ENCODE assay signal across 18 cellular contexts in the genomic region with DNA sequence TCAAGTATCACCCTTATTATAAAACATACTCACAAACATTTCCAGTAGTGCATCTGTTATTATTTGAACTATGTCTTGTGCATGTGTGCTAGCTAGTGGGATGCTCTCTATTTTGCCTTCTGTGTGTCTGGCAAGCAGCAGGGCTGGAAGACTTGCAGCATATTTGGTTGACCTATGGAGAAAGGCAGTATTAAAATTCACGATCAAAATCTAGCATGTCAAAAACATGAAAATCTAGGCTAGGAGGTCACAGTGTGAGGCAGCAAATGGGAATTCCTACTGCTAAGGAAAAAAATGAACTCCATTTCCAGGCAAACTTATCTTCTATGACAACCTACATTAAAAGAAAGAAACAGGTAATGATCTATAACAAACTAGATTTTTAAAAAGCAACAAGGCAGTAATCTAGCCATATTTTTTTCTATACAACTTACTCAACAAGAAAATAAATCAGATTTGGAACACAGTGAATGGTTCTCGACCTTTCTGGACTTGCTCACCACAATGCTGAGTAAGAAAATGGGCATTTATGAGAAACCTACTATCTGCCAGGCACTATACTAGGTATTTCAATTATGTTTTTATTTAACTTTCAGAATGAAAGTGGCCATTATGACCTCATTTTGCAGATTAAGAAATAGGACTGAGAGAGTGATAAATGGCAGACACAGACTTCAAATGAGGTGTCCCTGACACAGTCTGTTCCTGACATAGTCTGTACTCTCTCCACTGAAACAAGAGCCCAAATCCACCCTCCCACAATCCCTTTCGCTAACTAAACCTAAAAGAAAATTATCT.
DNase-seq lines count a peak whose midpoint lies in the region; ATAC-seq, FAIRE-seq and TF ChIP-seq lines count a peak whose summit lies in the region.
"Had no signal": no experiment of that assay in that cellular context is flagged by ENCODE, and none has a peak within 500 bp of the region (broad histone marks: within the 10 kb centered on the region; RNA-seq: fewer than 3 reads in every experiment).

No MANE protein-coding gene starts in this region.

- DNase-seq in activated naive CD4-positive, alpha-beta T cell treated with anti-CD3 and anti-CD28 coated beads, Interleukin-2, amount 50 U/mL, for 72 hours (ENCODE audit: low spot score in 2 of 2), result no peak
- no peak for DNase-seq in activated naive CD4-positive, alpha-beta T cell treated with anti-CD3 and anti-CD28 coated beads, Interleukin-2, amount 50 U/mL, for 16 hours
- peak; percentile 96 for DNase-seq in amniotic epithelial cell (ENCODE audit: low read depth)
- peak; percentile 33 for DNase-seq in glomerular visceral epithelial cell (ENCODE audit: extremely low spot score)
- no peak for DNase-seq in small intestine
- DNase-seq in WTC11 (ENCODE audit: low spot score), result no peak
- DNase-seq: ACHN; activated CD4-positive, alpha-beta T cell treated with anti-CD3 and anti-CD28 coated beads, Interleukin-2, amount 50 U/mL, for 4 hours; DMS153; NCI-H2227 treated with DMSO at 0.1 percent for 48 hours; stimulated activated CD4-positive, alpha-beta T cell treated with anti-CD3 and anti-CD28 coated beads, Interleukin-12 subunit alpha, Interleukin-12 subunit beta, amount 100 ng/mL, for 4 hours; T-helper 2 cell had no signal

- H3K9me3 ChIP-seq in small intestine (ENCODE audit: control insufficient read depth, low read depth), result no peaks in the 10 kb centered on the region

- CTCF ChIA-PET in WTC11 (lab: Charles Lee), result no interaction called here

- H3K4me1 ChIP-seq in small intestine (ENCODE audit: control insufficient read depth in 2 of 2, insufficient read depth in 1 of 2, low read depth in 1 of 2, low read length in 1 of 2), result no peaks in the 10 kb centered on the region

- H3K36me3 ChIP-seq in small intestine (ENCODE audit: control insufficient read depth in 2 of 2, insufficient read depth in 2 of 2, low read length in 2 of 2), result peaks cover 0 to 3% of the 10 kb centered on the region in 2 donors

- H3K4me3 ChIP-seq in small intestine (ENCODE audit: low read depth in 1 of 2, low read length in 2 of 2), result no peak overlapping the region
- H3K4me3 ChIP-seq: GM12878, tibial nerve had no signal

- peaks cover 0 to 5% of the 10 kb centered on the region in 2 donors for H3K9me3 Mint-ChIP-seq in activated naive CD4-positive, alpha-beta T cell treated with anti-CD3 and anti-CD28 coated beads, Interleukin-2, amount 50 U/mL, for 72 hours
- H3K9me3 Mint-ChIP-seq in WTC11, result no peaks in the 10 kb centered on the region
- H3K9me3 Mint-ChIP-seq: dendritic cell treated with granulocyte-macrophage colony-stimulating factor and Interleukin-4, amounts not matched to agents 40 ng/mL and 50 ng/mL, for 4 days had no signal

- peaks cover 6% of the 10 kb centered on the region; the same call in 1 of the 2 replicates for H3K4me1 Mint-ChIP-seq in WTC11

- no peak overlapping the region for H3K27ac ChIP-seq in small intestine (ENCODE audit: low read depth in 1 of 2, low read length in 1 of 2)
- H3K27ac ChIP-seq: tibial nerve had no signal

- peaks cover 29 to 32% of the 10 kb centered on the region in 2 donors for H3K36me3 Mint-ChIP-seq in activated naive CD4-positive, alpha-beta T cell treated with anti-CD3 and anti-CD28 coated beads, Interleukin-2, amount 50 U/mL, for 72 hours
- H3K36me3 Mint-ChIP-seq in WTC11, result no peaks in the 10 kb centered on the region

- H3K27me3 Mint-ChIP-seq in WTC11 (ENCODE audit: low read depth), result no peaks in the 10 kb centered on the region
- H3K27me3 Mint-ChIP-seq: activated naive CD4-positive, alpha-beta T cell treated with anti-CD3 and anti-CD28 coated beads, Interleukin-2, amount 50 U/mL, for 24 hours; dendritic cell treated with granulocyte-macrophage colony-stimulating factor and Interleukin-4, amounts not matched to agents 40 ng/mL and 50 ng/mL, for 4 days had no signal

- TF ChIP-seq CTCF in WTC11 (IDR thresholded peaks at IDR 0.05), result no peak

- 90 to 97% (median 94%) methylated on average over 3 of the region's 3 CpGs for WGBS in small intestine, 3 donors

- no peak overlapping the region for H3K4me3 Mint-ChIP-seq in WTC11
- H3K4me3 Mint-ChIP-seq: activated naive CD4-positive, alpha-beta T cell treated with anti-CD3 and anti-CD28 coated beads, Interleukin-2, amount 50 U/mL, for 24 hours; dendritic cell treated with granulocyte-macrophage colony-stimulating factor and Interleukin-4, amounts not matched to agents 40 ng/mL and 50 ng/mL, for 4 days had no signal

- FAIRE-seq in small intestine (lab: Jason Lieb, UNC), result no peak
- FAIRE-seq: GM12878 had no signal

- H3K27ac Mint-ChIP-seq in activated naive CD4-positive, alpha-beta T cell treated with anti-CD3 and anti-CD28 coated beads, Interleukin-2, amount 50 U/mL, for 72 hours, result no peak overlapping the region
- no peak overlapping the region for H3K27ac Mint-ChIP-seq in WTC11
- H3K27ac Mint-ChIP-seq: activated naive CD4-positive, alpha-beta T cell treated with anti-CD3 and anti-CD28 coated beads, Interleukin-2, amount 50 U/mL, for 24 hours; dendritic cell treated with granulocyte-macrophage colony-stimulating factor and Interleukin-4, amounts not matched to agents 40 ng/mL and 50 ng/mL, for 4 days had no signal

- H3K27me3 ChIP-seq in small intestine (ENCODE audit: control insufficient read depth in 2 of 2, insufficient read depth in 2 of 2, low read length in 2 of 2), result no peaks in the 10 kb centered on the region
- H3K27me3 ChIP-seq: tibial nerve had no signal

- ATAC-seq in activated naive CD4-positive, alpha-beta T cell treated with anti-CD3 and anti-CD28 coated beads, Interleukin-2, amount 50 U/mL, for 72 hours, result peak; percentile 7 to 28
- ATAC-seq in HG03095 (IDR thresholded peaks at IDR 0.05; ENCODE audit: unreplicated experiment), result no peak
- ATAC-seq in HG03045 (IDR thresholded peaks at IDR 0.05; ENCODE audit: unreplicated experiment), result no peak
- no peak for ATAC-seq in WTC11
- ATAC-seq: GM12878 had no signal

- POLR2A ChIA-PET in WTC11 (lab: Charles Lee), result no interaction called here

TF ChIP-seq in WTC11, 78 proteins besides CTCF, POLR2A, EP300 and RAD21 (continues in another document):
- TF ChIP-seq, protein P1, sequence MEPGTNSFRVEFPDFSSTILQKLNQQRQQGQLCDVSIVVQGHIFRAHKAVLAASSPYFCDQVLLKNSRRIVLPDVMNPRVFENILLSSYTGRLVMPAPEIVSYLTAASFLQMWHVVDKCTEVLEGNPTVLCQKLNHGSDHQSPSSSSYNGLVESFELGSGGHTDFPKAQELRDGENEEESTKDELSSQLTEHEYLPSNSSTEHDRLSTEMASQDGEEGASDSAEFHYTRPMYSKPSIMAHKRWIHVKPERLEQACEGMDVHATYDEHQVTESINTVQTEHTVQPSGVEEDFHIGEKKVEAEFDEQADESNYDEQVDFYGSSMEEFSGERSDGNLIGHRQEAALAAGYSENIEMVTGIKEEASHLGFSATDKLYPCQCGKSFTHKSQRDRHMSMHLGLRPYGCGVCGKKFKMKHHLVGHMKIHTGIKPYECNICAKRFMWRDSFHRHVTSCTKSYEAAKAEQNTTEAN (CRISPR knock-in tag; IDR thresholded peaks at IDR 0.05), result no peak
- no peak for TF ChIP-seq HMGA2 (CRISPR knock-in tag; IDR thresholded peaks at IDR 0.05)
- TF ChIP-seq, protein P2, sequence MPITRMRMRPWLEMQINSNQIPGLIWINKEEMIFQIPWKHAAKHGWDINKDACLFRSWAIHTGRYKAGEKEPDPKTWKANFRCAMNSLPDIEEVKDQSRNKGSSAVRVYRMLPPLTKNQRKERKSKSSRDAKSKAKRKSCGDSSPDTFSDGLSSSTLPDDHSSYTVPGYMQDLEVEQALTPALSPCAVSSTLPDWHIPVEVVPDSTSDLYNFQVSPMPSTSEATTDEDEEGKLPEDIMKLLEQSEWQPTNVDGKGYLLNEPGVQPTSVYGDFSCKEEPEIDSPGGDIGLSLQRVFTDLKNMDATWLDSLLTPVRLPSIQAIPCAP (CRISPR knock-in tag; IDR thresholded peaks at IDR 0.05), result no peak
- no peak for TF ChIP-seq ZNF396 (CRISPR knock-in tag; IDR thresholded peaks at IDR 0.05; ENCODE audit: borderline replicate concordance)
- TF ChIP-seq ZNF671 (CRISPR knock-in tag; IDR thresholded peaks at IDR 0.05), result no peak
- TF ChIP-seq, protein P3, sequence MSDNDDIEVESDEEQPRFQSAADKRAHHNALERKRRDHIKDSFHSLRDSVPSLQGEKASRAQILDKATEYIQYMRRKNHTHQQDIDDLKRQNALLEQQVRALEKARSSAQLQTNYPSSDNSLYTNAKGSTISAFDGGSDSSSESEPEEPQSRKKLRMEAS (CRISPR knock-in tag; IDR thresholded peaks at IDR 0.05), result no peak
- TF ChIP-seq TCF7 (CRISPR knock-in tag; IDR thresholded peaks at IDR 0.05; ENCODE audit: low read depth), result no peak
- no peak for TF ChIP-seq FOXJ3 (CRISPR knock-in tag; IDR thresholded peaks at IDR 0.05; ENCODE audit: borderline replicate concordance)
- TF ChIP-seq, protein P4, sequence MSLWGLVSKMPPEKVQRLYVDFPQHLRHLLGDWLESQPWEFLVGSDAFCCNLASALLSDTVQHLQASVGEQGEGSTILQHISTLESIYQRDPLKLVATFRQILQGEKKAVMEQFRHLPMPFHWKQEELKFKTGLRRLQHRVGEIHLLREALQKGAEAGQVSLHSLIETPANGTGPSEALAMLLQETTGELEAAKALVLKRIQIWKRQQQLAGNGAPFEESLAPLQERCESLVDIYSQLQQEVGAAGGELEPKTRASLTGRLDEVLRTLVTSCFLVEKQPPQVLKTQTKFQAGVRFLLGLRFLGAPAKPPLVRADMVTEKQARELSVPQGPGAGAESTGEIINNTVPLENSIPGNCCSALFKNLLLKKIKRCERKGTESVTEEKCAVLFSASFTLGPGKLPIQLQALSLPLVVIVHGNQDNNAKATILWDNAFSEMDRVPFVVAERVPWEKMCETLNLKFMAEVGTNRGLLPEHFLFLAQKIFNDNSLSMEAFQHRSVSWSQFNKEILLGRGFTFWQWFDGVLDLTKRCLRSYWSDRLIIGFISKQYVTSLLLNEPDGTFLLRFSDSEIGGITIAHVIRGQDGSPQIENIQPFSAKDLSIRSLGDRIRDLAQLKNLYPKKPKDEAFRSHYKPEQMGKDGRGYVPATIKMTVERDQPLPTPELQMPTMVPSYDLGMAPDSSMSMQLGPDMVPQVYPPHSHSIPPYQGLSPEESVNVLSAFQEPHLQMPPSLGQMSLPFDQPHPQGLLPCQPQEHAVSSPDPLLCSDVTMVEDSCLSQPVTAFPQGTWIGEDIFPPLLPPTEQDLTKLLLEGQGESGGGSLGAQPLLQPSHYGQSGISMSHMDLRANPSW (CRISPR knock-in tag; conservative IDR thresholded peaks at IDR 0.05; ENCODE audit: low read depth), result no peak
- TF ChIP-seq, protein P5, sequence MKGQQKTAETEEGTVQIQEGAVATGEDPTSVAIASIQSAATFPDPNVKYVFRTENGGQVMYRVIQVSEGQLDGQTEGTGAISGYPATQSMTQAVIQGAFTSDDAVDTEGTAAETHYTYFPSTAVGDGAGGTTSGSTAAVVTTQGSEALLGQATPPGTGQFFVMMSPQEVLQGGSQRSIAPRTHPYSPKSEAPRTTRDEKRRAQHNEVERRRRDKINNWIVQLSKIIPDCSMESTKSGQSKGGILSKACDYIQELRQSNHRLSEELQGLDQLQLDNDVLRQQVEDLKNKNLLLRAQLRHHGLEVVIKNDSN (CRISPR knock-in tag; IDR thresholded peaks at IDR 0.05), result no peak
- TF ChIP-seq RORB (CRISPR knock-in tag; IDR thresholded peaks at IDR 0.05), result no peak
- TF ChIP-seq FOXP1 (CRISPR knock-in tag; IDR thresholded peaks at IDR 0.05; ENCODE audit: borderline replicate concordance), result no peak

Comparison
In these comparisons a context has a peak if more than half of its experiments do, and no peak if none do; other contexts are left out.
1. ATAC-seq: peak in activated naive CD4-positive, alpha-beta T cell treated with anti-CD3 and anti-CD28 coated beads, Interleukin-2, amount 50 U/mL, for 72 hours (2 of 2); none in HG03095 (single experiment), HG03045 (single experiment) and WTC11 (single experiment).
2. DNase-seq: peak in amniotic epithelial cell (single experiment) and glomerular visceral epithelial cell (single experiment); none in activated naive CD4-positive, alpha-beta T cell treated with anti-CD3 and anti-CD28 coated beads, Interleukin-2, amount 50 U/mL, for 72 hours (0 of 2), activated naive CD4-positive, alpha-beta T cell treated with anti-CD3 and anti-CD28 coated beads, Interleukin-2, amount 50 U/mL, for 16 hours (single experiment), small intestine (single experiment) and WTC11 (single experiment).